In the genomic region with DNA sequence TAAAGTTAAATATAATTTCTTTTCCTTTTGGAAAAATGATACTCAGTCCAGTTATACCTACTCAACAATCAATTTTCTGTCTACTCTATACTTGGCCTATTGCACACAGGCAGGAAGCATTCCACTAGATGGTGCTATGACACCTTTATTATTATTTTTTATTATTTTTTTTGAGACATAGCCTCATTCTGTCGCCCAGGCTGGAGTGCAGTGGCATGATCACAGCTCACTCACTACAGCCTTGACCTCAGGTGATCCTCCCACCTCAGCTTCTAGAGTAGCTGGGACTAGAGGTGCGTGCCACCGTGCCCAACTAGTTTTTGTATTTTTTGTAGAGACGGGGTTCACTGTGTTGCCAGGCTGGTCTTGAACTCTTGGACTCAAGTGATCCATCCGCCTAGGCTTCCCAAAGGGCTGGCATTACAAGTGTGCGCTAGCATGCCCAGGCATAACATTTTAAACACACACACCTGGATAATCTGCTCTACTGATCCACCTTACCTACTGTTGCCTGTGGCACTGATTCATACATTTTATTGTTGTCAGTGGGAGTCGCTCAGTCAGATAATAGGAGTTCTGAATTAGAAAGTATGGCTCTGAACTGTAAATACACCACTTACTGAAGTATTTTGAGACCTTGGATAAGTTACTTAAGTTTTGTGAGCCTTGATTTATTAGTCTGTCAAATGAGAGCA, we compare ENCODE assay signal across 9 cellular contexts. TPM values are rescaled to one million over a fixed set of nuclear protein-coding genes. Genes with fewer than 3 reads are reported as not detected.
DNase-seq lines count a peak whose midpoint lies in the region; ATAC-seq, FAIRE-seq and TF ChIP-seq lines count a peak whose summit lies in the region.
"Had no signal": no experiment of that assay in that cellular context is flagged by ENCODE, and none has a peak within 500 bp of the region (broad histone marks: within the 10 kb centered on the region; RNA-seq: fewer than 3 reads in every experiment).

No MANE protein-coding gene starts in this region.

- peak; percentile 11 to 23; a peak in 1 of 5 replicates for TF ChIP-seq RAD21 in A549 (conservative IDR thresholded peaks at IDR 0.05 in 1 of 2, IDR thresholded peaks at IDR 0.05 in 1 of 2)

- DNase-seq in A549 (ENCODE audit: low read depth in 1 of 2, low spot score in 1 of 2), result peak in 1 of 2 experiments; percentile 11
- DNase-seq in GM10266 (ENCODE audit: extremely low spot score), result no peak
- no peak for DNase-seq in T-helper 2 cell treated with Interferon-gamma antibody and Interleukin-4, amounts not matched to agents 5 μg/mL and 100 μg/mL, for 36 hours (ENCODE audit: low spot score)
- peak; percentile 28 for DNase-seq in fibroblast of villous mesenchyme (ENCODE audit: low read depth)
- no peak for DNase-seq in amygdala (lab: John Stamatoyannopoulos, UW)
- no peak for DNase-seq in middle frontal gyrus (ENCODE audit: extremely low spot score, low spot score)
- DNase-seq in frontal cortex (ENCODE audit: low spot score in 2 of 2), result no peak

- TF ChIP-seq POLR2A in A549 (IDR thresholded peaks at IDR 0.05; ENCODE audit: low read length), result no peak

- no peak overlapping the region for H3K4me3 Mint-ChIP-seq in T-helper 2 cell treated with Interferon-gamma antibody and Interleukin-4, amounts not matched to agents 5 μg/mL and 100 μg/mL, for 36 hours

- ATAC-seq in A549, result peak in 1 of 2 experiments; percentile 78; a peak in 3 of 6 replicates
- no peak for ATAC-seq in GM18870 (IDR thresholded peaks at IDR 0.05; ENCODE audit: unreplicated experiment)

- H3K27me3 Mint-ChIP-seq in T-helper 2 cell treated with Interferon-gamma antibody and Interleukin-4, amounts not matched to agents 5 μg/mL and 100 μg/mL, for 36 hours (ENCODE audit: low read depth), result no peaks in the 10 kb centered on the region

- no peak for FAIRE-seq in A549 (lab: Jason Lieb, UNC)
- no peak for FAIRE-seq in frontal cortex (lab: Jason Lieb, UNC)

- no peaks in the 10 kb centered on the region for H3K9me3 Mint-ChIP-seq in T-helper 2 cell treated with Interferon-gamma antibody and Interleukin-4, amounts not matched to agents 5 μg/mL and 100 μg/mL, for 36 hours

- 81% methylated on average over 5 of the region's 7 CpGs for WGBS in A549 (ENCODE audit: missing lambda C conversion rate)

- H3K4me3 ChIP-seq in A549, result no peak overlapping the region
- no peak overlapping the region for H3K4me3 ChIP-seq in fibroblast of villous mesenchyme (ENCODE audit: low read depth, low read length)
- H3K4me3 ChIP-seq: prostate gland had no signal

- TF ChIP-seq CTCF in A549 (IDR thresholded peaks at IDR 0.05) (peak; percentile 37), GM10266 (IDR thresholded peaks at IDR 0.05; ENCODE audit: control insufficient read depth, insufficient read depth, low read depth, missing control alignments) (peak; percentile 29), fibroblast of villous mesenchyme (IDR thresholded peaks at IDR 0.05; ENCODE audit: insufficient read depth, low read depth, low read length) (peak; percentile 56)

- H3K4me2 ChIP-seq in A549, result no peak overlapping the region

- peaks cover 20% of the 10 kb centered on the region for H3K4me1 Mint-ChIP-seq in T-helper 2 cell treated with Interferon-gamma antibody and Interleukin-4, amounts not matched to agents 5 μg/mL and 100 μg/mL, for 36 hours (ENCODE audit: low read depth)

- POLR2A ChIA-PET in A549 (lab: Yijun Ruan, JAX), result interaction anchor here (0.5 kb wide), 1 partner anchor 10 kb away, joined by 10 read pairs; no protein-coding TSS in a partner anchor

- H3K4me1 ChIP-seq in A549, result no peaks in the 10 kb centered on the region
- H3K4me1 ChIP-seq: prostate gland had no signal

- no peaks in the 10 kb centered on the region for H3K9me3 ChIP-seq in A549
- H3K9me3 ChIP-seq: prostate gland had no signal

- H3K27ac ChIP-seq in A549, result no peak overlapping the region

- TF ChIP-seq EP300 in A549 (IDR thresholded peaks at IDR 0.05), result no peak

- H3K27ac Mint-ChIP-seq in T-helper 2 cell treated with Interferon-gamma antibody and Interleukin-4, amounts not matched to agents 5 μg/mL and 100 μg/mL, for 36 hours, result peak overlapping the region; percentile 41

- CTCF ChIA-PET in A549 (lab: Yijun Ruan, JAX), result interaction anchor here (0.6 to 1.6 kb wide), 10 partner anchors 8 to 163 kb away, joined by 3 to 9 read pairs (median 3); partner anchors contain the start of genes B2M, SPG11 and TRIM69

- peaks cover 50% of the 10 kb centered on the region for H3K36me3 Mint-ChIP-seq in T-helper 2 cell treated with Interferon-gamma antibody and Interleukin-4, amounts not matched to agents 5 μg/mL and 100 μg/mL, for 36 hours (ENCODE audit: low read depth)

TF ChIP-seq in A549, 52 proteins besides CTCF, POLR2A, EP300 and RAD21:
- TF ChIP-seq MAFK (IDR thresholded peaks at IDR 0.05; ENCODE audit: partially characterized antibody), result no peak
- no peak for TF ChIP-seq NFE2L2 (conservative IDR thresholded peaks at IDR 0.05; ENCODE audit: low read length)
- TF ChIP-seq HOXB5 (CRISPR knock-in tag; IDR thresholded peaks at IDR 0.05), result no peak
- TF ChIP-seq ZC3H11A (IDR thresholded peaks at IDR 0.05), result no peak
- TF ChIP-seq BHLHE40 (IDR thresholded peaks at IDR 0.05; ENCODE audit: low read depth, low read length), result no peak
- no peak for TF ChIP-seq SREBF2 (IDR thresholded peaks at IDR 0.05)
- no peak for TF ChIP-seq SMC3 (IDR thresholded peaks at IDR 0.05)
- TF ChIP-seq MAX (IDR thresholded peaks at IDR 0.05), result no peak
- no peak for TF ChIP-seq REST (IDR thresholded peaks at IDR 0.05)
- TF ChIP-seq, protein P1, sequence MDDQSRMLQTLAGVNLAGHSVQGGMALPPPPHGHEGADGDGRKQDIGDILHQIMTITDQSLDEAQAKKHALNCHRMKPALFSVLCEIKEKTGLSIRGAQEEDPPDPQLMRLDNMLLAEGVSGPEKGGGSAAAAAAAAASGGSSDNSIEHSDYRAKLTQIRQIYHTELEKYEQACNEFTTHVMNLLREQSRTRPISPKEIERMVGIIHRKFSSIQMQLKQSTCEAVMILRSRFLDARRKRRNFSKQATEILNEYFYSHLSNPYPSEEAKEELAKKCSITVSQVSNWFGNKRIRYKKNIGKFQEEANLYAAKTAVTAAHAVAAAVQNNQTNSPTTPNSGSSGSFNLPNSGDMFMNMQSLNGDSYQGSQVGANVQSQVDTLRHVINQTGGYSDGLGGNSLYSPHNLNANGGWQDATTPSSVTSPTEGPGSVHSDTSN (IDR thresholded peaks at IDR 0.05), result no peak
- no peak for TF ChIP-seq GATA3 (IDR thresholded peaks at IDR 0.05; ENCODE audit: borderline replicate concordance)
- TF ChIP-seq ZFP36 (IDR thresholded peaks at IDR 0.05; ENCODE audit: borderline replicate concordance, partially characterized antibody), result no peak
- no peak for TF ChIP-seq EHF (CRISPR knock-in tag; IDR thresholded peaks at IDR 0.05)
- TF ChIP-seq POLR2AphosphoS2 (conservative IDR thresholded peaks at IDR 0.05; ENCODE audit: low read length), result no peak
- TF ChIP-seq HDAC2 (IDR thresholded peaks at IDR 0.05), result no peak
- no peak for TF ChIP-seq CBX8 (IDR thresholded peaks at IDR 0.05)
- TF ChIP-seq HOXB13 (CRISPR knock-in tag; IDR thresholded peaks at IDR 0.05; ENCODE audit: low read depth), result no peak
- TF ChIP-seq KDM5A (IDR thresholded peaks at IDR 0.05), result no peak
- TF ChIP-seq NR3C1 (IDR thresholded peaks at IDR 0.05), result no peak
- TF ChIP-seq KDM1A (IDR thresholded peaks at IDR 0.05; ENCODE audit: low read depth), result no peak

RNA-seq across cellular contexts. Expression of gene EIF3J, which starts 56.2 kb away (rescaled TPM):
- 91.3 and 114 TPM in 2 replicates for polyA plus RNA-seq in A549 (2011; rRNA removed)
- 32.7 and 33.0 TPM in 2 replicates for polyA plus RNA-seq in A549 (2012; cell fraction: cytosol; rRNA removed)
- 8.7 and 11.4 TPM in 2 replicates for polyA plus RNA-seq in A549 (2012; cell fraction: nucleus; rRNA removed)
- polyA plus RNA-seq in A549 (2017; fragmentation: RNase III; extraction: RNeasy Plus Mini Kit Qiagen cat#74134 plus additional on column Dnase treatment), result 88.5 to 107 TPM (median 90.6 TPM) in 3 replicates
- polyA minus RNA-seq in A549 (2011; rRNA and poly(A)+ RNA removed), result 20.6 and 23.1 TPM in 2 replicates
- total RNA-seq in fibroblast of villous mesenchyme, result 39.3 and 52.2 TPM in 2 replicates
- 63.6 TPM for total RNA-seq in frontal cortex
